ENCODE assay signal across 26 cellular contexts in the genomic region with DNA sequence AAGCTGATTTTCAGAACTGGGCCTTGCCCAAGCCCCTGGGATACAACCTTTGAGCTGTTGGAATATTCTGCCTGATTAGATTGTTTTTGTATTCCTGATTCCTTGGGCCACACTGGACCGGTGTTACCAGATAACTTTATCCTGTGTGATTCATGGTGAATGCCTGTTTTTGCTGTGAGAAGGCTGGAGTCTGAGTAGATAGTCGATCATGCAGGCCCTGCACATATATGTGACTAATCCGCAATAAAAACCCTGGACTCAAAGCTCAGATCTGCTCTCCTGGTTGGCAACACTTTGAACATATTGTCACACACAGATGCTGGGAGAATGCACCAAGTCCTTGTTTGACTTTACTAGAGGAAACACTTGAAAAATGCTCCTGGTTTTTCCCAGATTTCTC.
DNase-seq lines count a peak whose midpoint lies in the region; ATAC-seq and TF ChIP-seq lines count a peak whose summit lies in the region.
"Had no signal": no experiment of that assay in that cellular context is flagged by ENCODE, and none has a peak within 500 bp of the region (broad histone marks: within the 10 kb centered on the region; RNA-seq: fewer than 3 reads in every experiment).

No MANE protein-coding gene starts in this region.

- H3K79me2 ChIP-seq in hepatocyte = no peaks in the 10 kb centered on the region

- H3K4me2 ChIP-seq in hepatocyte = no peak overlapping the region

- CTCF ChIA-PET in activated CD4-positive, alpha-beta T cell treated with anti-CD3 and anti-CD28 coated beads, Interleukin-2, amount 10 ng/mL, durations not matched to agents 7 days and 5 days (lab: Charles Lee) = no interaction called here

- no peaks in the 10 kb centered on the region for H3K9me2 ChIP-seq in hepatocyte (replicated peaks; ENCODE audit: insufficient read depth)

- 39% methylated on average over 3 of the region's 3 CpGs for WGBS in hepatocyte (ENCODE audit: low lambda C conversion rate, missing lambda C conversion rate)

- no peak for TF ChIP-seq CTCF in hepatocyte (IDR thresholded peaks at IDR 0.05; ENCODE audit: poor library complexity)
- no peak for TF ChIP-seq CTCF in progenitor cell of endocrine pancreas (IDR thresholded peaks at IDR 0.05; ENCODE audit: unreplicated experiment)

- H3K4me1 ChIP-seq in HUES48 (ENCODE audit: control insufficient read depth, insufficient read depth, low read length) (peaks cover 15% of the 10 kb centered on the region), hepatocyte (ENCODE audit: insufficient read depth) (peaks cover 14% of the 10 kb centered on the region)
- H3K4me1 ChIP-seq: adrenal gland, heart right ventricle, tibial artery had no signal

- H3K36me3 Mint-ChIP-seq in progenitor cell of endocrine pancreas (ENCODE audit: insufficient read depth) = no peaks in the 10 kb centered on the region
- H3K36me3 Mint-ChIP-seq in activated CD4-positive, alpha-beta T cell treated with anti-CD3 and anti-CD28 coated beads, Interleukin-2, amount 10 ng/mL, durations not matched to agents 7 days and 5 days (ENCODE audit: low read depth) = no peaks in the 10 kb centered on the region
- H3K36me3 Mint-ChIP-seq: CD4-positive, CD25-positive, alpha-beta regulatory T cell had no signal

- no peaks in the 10 kb centered on the region for H3K27me3 ChIP-seq in HUES48 (ENCODE audit: control insufficient read depth, insufficient read depth, low read length)
- H3K27me3 ChIP-seq in hepatocyte = no peaks in the 10 kb centered on the region
- H3K27me3 ChIP-seq: adrenal gland, cardiac muscle cell, heart right ventricle, neutrophil, tibial artery had no signal

- DNase-seq in amniotic epithelial cell (ENCODE audit: low read depth) = peak; percentile 29
- DNase-seq in hepatocyte (ENCODE audit: low spot score) = peak; percentile 54
- DNase-seq in progenitor cell of endocrine pancreas (ENCODE audit: low spot score, unreplicated experiment) = no peak
- no peak for DNase-seq in NCI-H187 treated with DMSO at 0.1 percent for 48 hours (lab: John Stamatoyannopoulos, UW)
- no peak for DNase-seq in activated CD4-positive, alpha-beta T cell treated with anti-CD3 and anti-CD28 coated beads, Interleukin-2, amount 10 ng/mL, durations not matched to agents 7 days and 5 days
- no peak for DNase-seq in activated CD4-positive, alpha-beta T cell treated with anti-CD3 and anti-CD28 coated beads, Interleukin-2, amount 50 U/mL, for 1 hour
- DNase-seq: activated CD8-positive, alpha-beta T cell treated with anti-CD3 and anti-CD28 coated beads for 36 hours; activated naive CD4-positive, alpha-beta T cell; activated T-cell treated with anti-CD3 and anti-CD28 coated beads, Interleukin-2, amount 50 U/mL, for 1 hour; adrenal gland; CD4-positive, CD25-positive, alpha-beta regulatory T cell; cortex of kidney; DMS153; endodermal cell; heart right ventricle; NCI-H1105 treated with DMSO at 0.1 percent for 48 hours; NK-92 treated with Interleukin-12 subunit alpha and Interleukin-12 subunit beta, amount 100 ng/mL, for 24 hours; stimulated activated CD4-positive, alpha-beta T cell treated with anti-CD3 and anti-CD28 coated beads, Interleukin-12 subunit alpha, Interleukin-12 subunit beta, amount 100 ng/mL, for 4 hours; stimulated activated CD4-positive, alpha-beta T cell treated with anti-CD3 and anti-CD28 coated beads, Interleukin-4, amount 100 ng/mL, for 4 hours; tibial artery had no signal

- H3K27ac Mint-ChIP-seq in progenitor cell of endocrine pancreas = peak overlapping the region; percentile 58
- no peak overlapping the region for H3K27ac Mint-ChIP-seq in activated CD4-positive, alpha-beta T cell treated with anti-CD3 and anti-CD28 coated beads, Interleukin-2, amount 10 ng/mL, durations not matched to agents 7 days and 5 days
- H3K27ac Mint-ChIP-seq: activated CD8-positive, alpha-beta T cell treated with anti-CD3 and anti-CD28 coated beads for 36 hours; CD4-positive, CD25-positive, alpha-beta regulatory T cell; endodermal cell; stimulated activated naive CD8-positive, alpha-beta T cell treated with anti-CD3 and anti-CD28 coated beads, Interleukin-15, Interleukin-2, amounts not matched to agents 100 ng/mL and 50 ng/mL, for 24 hours had no signal

- H3K4me1 Mint-ChIP-seq in progenitor cell of endocrine pancreas (ENCODE audit: low read depth) = peaks cover 27% of the 10 kb centered on the region
- no peaks in the 10 kb centered on the region for H3K4me1 Mint-ChIP-seq in activated CD4-positive, alpha-beta T cell treated with anti-CD3 and anti-CD28 coated beads, Interleukin-2, amount 10 ng/mL, durations not matched to agents 7 days and 5 days
- H3K4me1 Mint-ChIP-seq: CD4-positive, CD25-positive, alpha-beta regulatory T cell had no signal

- H3K36me3 ChIP-seq in HUES48 (ENCODE audit: control insufficient read depth, insufficient read depth, low read length) = no peaks in the 10 kb centered on the region
- no peaks in the 10 kb centered on the region for H3K36me3 ChIP-seq in hepatocyte (replicated peaks; ENCODE audit: insufficient read depth, low read depth)
- H3K36me3 ChIP-seq: adrenal gland, cardiac muscle cell, heart right ventricle, neutrophil, tibial artery had no signal

- ATAC-seq in GM18870 (IDR thresholded peaks at IDR 0.05; ENCODE audit: unreplicated experiment) = no peak
- ATAC-seq: activated CD8-positive, alpha-beta T cell treated with anti-CD3 and anti-CD28 coated beads for 36 hours; heart right ventricle had no signal

- H3K9me3 Mint-ChIP-seq in progenitor cell of endocrine pancreas (ENCODE audit: low read depth) = peaks cover 4% of the 10 kb centered on the region
- no peaks in the 10 kb centered on the region for H3K9me3 Mint-ChIP-seq in activated CD4-positive, alpha-beta T cell treated with anti-CD3 and anti-CD28 coated beads, Interleukin-2, amount 10 ng/mL, durations not matched to agents 7 days and 5 days
- H3K9me3 Mint-ChIP-seq: stimulated activated naive CD8-positive, alpha-beta T cell treated with anti-CD3 and anti-CD28 coated beads, Interleukin-15, Interleukin-2, amounts not matched to agents 100 ng/mL and 50 ng/mL, for 24 hours had no signal

- H3K27ac ChIP-seq in HUES48 (ENCODE audit: low read depth, low read length) (peak overlapping the region; percentile 59), hepatocyte (peak overlapping the region; percentile 58)
- H3K27ac ChIP-seq: adrenal gland, cardiac muscle cell, heart right ventricle, neutrophil, SK-N-MC, tibial artery had no signal

- no peaks in the 10 kb centered on the region for H3K27me3 Mint-ChIP-seq in progenitor cell of endocrine pancreas
- no peaks in the 10 kb centered on the region for H3K27me3 Mint-ChIP-seq in activated CD4-positive, alpha-beta T cell treated with anti-CD3 and anti-CD28 coated beads, Interleukin-2, amount 10 ng/mL, durations not matched to agents 7 days and 5 days
- H3K27me3 Mint-ChIP-seq: activated CD8-positive, alpha-beta T cell treated with anti-CD3 and anti-CD28 coated beads for 36 hours; CD4-positive, CD25-positive, alpha-beta regulatory T cell; stimulated activated naive CD8-positive, alpha-beta T cell treated with anti-CD3 and anti-CD28 coated beads, Interleukin-15, Interleukin-2, amounts not matched to agents 100 ng/mL and 50 ng/mL, for 24 hours had no signal

- POLR2A ChIA-PET in activated CD4-positive, alpha-beta T cell treated with anti-CD3 and anti-CD28 coated beads, Interleukin-2, amount 10 ng/mL, durations not matched to agents 7 days and 5 days (lab: Charles Lee) = interaction anchor here (0.6 kb wide), 1 partner anchor 180 kb away, joined by 3 read pairs; no protein-coding TSS in a partner anchor

- H3K4me3 Mint-ChIP-seq in progenitor cell of endocrine pancreas (ENCODE audit: low read depth) = no peak overlapping the region
- no peak overlapping the region for H3K4me3 Mint-ChIP-seq in activated CD4-positive, alpha-beta T cell treated with anti-CD3 and anti-CD28 coated beads, Interleukin-2, amount 10 ng/mL, durations not matched to agents 7 days and 5 days
- H3K4me3 Mint-ChIP-seq: activated CD8-positive, alpha-beta T cell treated with anti-CD3 and anti-CD28 coated beads for 36 hours; CD4-positive, CD25-positive, alpha-beta regulatory T cell; endodermal cell; stimulated activated naive CD8-positive, alpha-beta T cell treated with anti-CD3 and anti-CD28 coated beads, Interleukin-15, Interleukin-2, amounts not matched to agents 100 ng/mL and 50 ng/mL, for 24 hours had no signal

- H3K4me3 ChIP-seq in HUES48 (ENCODE audit: low read depth, low read length) (no peak overlapping the region), hepatocyte (no peak overlapping the region)
- H3K4me3 ChIP-seq: adrenal gland, cardiac muscle cell, heart right ventricle, SK-N-MC, tibial artery had no signal

- no peaks in the 10 kb centered on the region for H4K20me1 ChIP-seq in hepatocyte (ENCODE audit: insufficient read depth, poor library complexity, severe bottlenecking)

- H2AFZ ChIP-seq in hepatocyte = no peak overlapping the region

- H3K9me3 ChIP-seq in HUES48 (ENCODE audit: control insufficient read depth, insufficient read depth, low read length) (no peaks in the 10 kb centered on the region), hepatocyte (ENCODE audit: low read depth) (no peaks in the 10 kb centered on the region)
- H3K9me3 ChIP-seq: adrenal gland, heart right ventricle, neutrophil, tibial artery had no signal

- no peak overlapping the region for H3K9ac ChIP-seq in HUES48 (ENCODE audit: low read depth, low read length)

Comparison
In these comparisons a context has a peak if more than half of its experiments do, and no peak if none do; other contexts are left out.
1. DNase-seq: peak in amniotic epithelial cell (single experiment) and hepatocyte (single experiment); none in progenitor cell of endocrine pancreas (single experiment), NCI-H187 treated with DMSO at 0.1 percent for 48 hours (single experiment), activated CD4-positive, alpha-beta T cell treated with anti-CD3 and anti-CD28 coated beads, Interleukin-2, amount 10 ng/mL, durations not matched to agents 7 days and 5 days (single experiment) and activated CD4-positive, alpha-beta T cell treated with anti-CD3 and anti-CD28 coated beads, Interleukin-2, amount 50 U/mL, for 1 hour (single experiment).